In the genomic region with DNA sequence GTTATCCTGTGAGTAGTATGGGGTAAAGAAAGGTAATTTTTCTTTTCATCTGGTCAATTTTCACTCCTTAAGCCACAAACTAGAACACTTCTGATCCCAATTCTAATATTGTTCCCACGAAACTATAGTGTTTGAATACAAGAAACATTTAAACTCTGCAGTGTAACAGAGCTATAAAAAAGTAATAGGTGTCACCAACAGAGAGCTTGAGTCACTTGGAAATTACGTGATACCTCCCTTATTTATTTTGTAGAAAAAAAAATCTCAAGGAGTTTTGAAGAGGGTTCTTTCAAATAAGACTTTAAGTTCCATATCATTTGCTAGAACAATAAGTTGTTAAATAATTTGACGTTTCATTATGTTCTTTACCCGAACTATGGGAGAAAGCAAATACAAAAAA, we compare ENCODE assay signal across 1 cellular context.
TF ChIP-seq lines count a peak whose summit lies in the region.

No MANE protein-coding gene starts in this region.

TF ChIP-seq in GM23338, 12 proteins besides CTCF, POLR2A, EP300 and RAD21 (continued from another document):
- TF ChIP-seq, protein P1, sequence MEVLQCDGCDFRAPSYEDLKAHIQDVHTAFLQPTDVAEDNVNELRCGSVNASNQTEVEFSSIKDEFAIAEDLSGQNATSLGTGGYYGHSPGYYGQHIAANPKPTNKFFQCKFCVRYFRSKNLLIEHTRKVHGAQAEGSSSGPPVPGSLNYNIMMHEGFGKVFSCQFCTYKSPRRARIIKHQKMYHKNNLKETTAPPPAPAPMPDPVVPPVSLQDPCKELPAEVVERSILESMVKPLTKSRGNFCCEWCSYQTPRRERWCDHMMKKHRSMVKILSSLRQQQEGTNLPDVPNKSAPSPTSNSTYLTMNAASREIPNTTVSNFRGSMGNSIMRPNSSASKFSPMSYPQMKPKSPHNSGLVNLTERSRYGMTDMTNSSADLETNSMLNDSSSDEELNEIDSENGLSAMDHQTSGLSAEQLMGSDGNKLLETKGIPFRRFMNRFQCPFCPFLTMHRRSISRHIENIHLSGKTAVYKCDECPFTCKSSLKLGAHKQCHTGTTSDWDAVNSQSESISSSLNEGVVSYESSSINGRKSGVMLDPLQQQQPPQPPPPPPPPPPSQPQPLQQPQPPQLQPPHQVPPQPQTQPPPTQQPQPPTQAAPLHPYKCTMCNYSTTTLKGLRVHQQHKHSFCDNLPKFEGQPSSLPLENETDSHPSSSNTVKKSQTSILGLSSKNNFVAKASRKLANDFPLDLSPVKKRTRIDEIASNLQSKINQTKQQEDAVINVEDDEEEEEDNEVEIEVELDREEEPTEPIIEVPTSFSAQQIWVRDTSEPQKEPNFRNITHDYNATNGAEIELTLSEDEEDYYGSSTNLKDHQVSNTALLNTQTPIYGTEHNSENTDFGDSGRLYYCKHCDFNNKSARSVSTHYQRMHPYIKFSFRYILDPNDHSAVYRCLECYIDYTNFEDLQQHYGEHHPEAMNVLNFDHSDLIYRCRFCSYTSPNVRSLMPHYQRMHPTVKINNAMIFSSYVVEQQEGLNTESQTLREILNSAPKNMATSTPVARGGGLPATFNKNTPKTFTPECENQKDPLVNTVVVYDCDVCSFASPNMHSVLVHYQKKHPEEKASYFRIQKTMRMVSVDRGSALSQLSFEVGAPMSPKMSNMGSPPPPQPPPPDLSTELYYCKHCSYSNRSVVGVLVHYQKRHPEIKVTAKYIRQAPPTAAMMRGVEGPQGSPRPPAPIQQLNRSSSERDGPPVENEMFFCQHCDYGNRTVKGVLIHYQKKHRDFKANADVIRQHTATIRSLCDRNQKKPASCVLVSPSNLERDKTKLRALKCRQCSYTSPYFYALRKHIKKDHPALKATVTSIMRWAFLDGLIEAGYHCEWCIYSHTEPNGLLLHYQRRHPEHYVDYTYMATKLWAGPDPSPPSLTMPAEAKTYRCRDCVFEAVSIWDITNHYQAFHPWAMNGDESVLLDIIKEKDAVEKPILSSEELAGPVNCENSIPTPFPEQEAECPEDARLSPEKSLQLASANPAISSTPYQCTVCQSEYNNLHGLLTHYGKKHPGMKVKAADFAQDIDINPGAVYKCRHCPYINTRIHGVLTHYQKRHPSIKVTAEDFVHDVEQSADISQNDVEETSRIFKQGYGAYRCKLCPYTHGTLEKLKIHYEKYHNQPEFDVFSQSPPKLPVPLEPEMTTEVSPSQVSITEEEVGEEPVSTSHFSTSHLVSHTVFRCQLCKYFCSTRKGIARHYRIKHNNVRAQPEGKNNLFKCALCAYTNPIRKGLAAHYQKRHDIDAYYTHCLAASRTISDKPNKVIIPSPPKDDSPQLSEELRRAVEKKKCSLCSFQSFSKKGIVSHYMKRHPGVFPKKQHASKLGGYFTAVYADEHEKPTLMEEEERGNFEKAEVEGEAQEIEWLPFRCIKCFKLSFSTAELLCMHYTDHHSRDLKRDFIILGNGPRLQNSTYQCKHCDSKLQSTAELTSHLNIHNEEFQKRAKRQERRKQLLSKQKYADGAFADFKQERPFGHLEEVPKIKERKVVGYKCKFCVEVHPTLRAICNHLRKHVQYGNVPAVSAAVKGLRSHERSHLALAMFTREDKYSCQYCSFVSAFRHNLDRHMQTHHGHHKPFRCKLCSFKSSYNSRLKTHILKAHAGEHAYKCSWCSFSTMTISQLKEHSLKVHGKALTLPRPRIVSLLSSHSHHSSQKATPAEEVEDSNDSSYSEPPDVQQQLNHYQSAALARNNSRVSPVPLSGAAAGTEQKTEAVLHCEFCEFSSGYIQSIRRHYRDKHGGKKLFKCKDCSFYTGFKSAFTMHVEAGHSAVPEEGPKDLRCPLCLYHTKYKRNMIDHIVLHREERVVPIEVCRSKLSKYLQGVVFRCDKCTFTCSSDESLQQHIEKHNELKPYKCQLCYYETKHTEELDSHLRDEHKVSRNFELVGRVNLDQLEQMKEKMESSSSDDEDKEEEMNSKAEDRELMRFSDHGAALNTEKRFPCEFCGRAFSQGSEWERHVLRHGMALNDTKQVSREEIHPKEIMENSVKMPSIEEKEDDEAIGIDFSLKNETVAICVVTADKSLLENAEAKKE (CRISPR knock-in tag; IDR thresholded peaks at IDR 0.05), result no peak
- TF ChIP-seq CREB1 (CRISPR knock-in tag; IDR thresholded peaks at IDR 0.05; ENCODE audit: low read depth), result no peak
- TF ChIP-seq ZNF114 (CRISPR knock-in tag; IDR thresholded peaks at IDR 0.05), result no peak
- no peak for TF ChIP-seq JUNB (IDR thresholded peaks at IDR 0.05; ENCODE audit: unreplicated experiment)
TF ChIP-seq in GM23338: peak in this region for 0.
